Comparison of ENCODE assay signal across 23 cellular contexts in the genomic region with DNA sequence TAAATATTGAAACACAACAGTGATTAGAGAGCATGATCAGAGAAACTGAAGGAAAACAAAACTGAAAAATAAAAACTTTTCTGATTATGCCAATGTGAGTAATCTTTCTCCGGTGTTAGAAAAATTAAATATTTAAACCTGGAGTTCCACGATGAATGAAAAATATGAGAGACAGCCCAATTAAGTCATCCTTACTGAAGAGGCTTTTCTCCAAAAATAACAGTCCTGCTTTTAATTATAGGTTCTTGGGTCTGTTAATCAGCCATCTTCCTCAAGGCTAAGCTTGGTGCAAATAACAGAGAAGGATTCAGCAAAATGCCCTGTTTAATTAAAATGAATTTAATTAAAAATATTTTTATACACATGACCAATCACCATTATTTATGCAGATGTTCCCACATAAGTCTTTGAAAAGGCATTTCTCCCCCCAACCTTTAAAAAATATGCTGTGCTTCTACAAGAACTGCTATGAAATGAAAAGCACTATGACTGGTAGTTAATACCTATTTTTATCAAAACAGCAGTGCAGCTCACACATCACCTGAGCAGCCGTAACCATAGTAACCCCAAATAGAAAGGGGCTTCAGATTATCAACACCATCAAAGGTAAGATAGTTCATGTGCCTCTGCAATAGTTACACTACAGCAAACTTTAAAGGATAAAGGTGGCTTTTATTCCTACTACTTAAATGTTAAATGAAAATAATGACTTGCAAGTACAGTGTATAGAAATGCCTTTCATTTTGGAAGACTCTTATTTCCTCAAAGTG.
DNase-seq lines count a peak whose midpoint lies in the region; ATAC-seq, FAIRE-seq and TF ChIP-seq lines count a peak whose summit lies in the region.
"Had no signal": no experiment of that assay in that cellular context is flagged by ENCODE, and none has a peak within 500 bp of the region (broad histone marks: within the 10 kb centered on the region; RNA-seq: fewer than 3 reads in every experiment).

No MANE protein-coding gene starts in this region.

- no peak overlapping the region for H3K9ac ChIP-seq in GM12878 (ENCODE audit: control insufficient read depth, insufficient read depth, low read length)
- H3K9ac ChIP-seq: KMS-11 had no signal

- H3K4me2 ChIP-seq in GM12878 (ENCODE audit: control insufficient read depth, insufficient read depth) (no peak overlapping the region), hepatocyte (no peak overlapping the region)
- H3K4me2 ChIP-seq: KMS-11 had no signal

- WGBS in GM12878 (ENCODE audit: insufficient coverage, insufficient replicate concordance, low lambda C conversion rate, missing lambda C conversion rate) = 99% methylated on average over 3 of the region's 3 CpGs
- WGBS in hepatocyte (ENCODE audit: low lambda C conversion rate, missing lambda C conversion rate) = 89% methylated on average over 3 of the region's 3 CpGs

- H3K79me2 ChIP-seq in GM12878 (ENCODE audit: control insufficient read depth, insufficient read depth, low read length) (no peaks in the 10 kb centered on the region), hepatocyte (no peaks in the 10 kb centered on the region)

- H3K27me3 ChIP-seq in GM12878 (replicated peaks in 1 of 2; ENCODE audit: control insufficient read depth in 2 of 2, insufficient read depth in 2 of 2, low read length in 1 of 2) (no peaks in the 10 kb centered on the region), hepatocyte (peaks cover 4% of the 10 kb centered on the region)
- H3K27me3 ChIP-seq: BE2C had no signal

- intact Hi-C loops in GM12878 (cut with micrococcal nuclease; ENCODE audit: unreplicated experiment) = loop anchor here (5.0 kb wide), 1 partner anchor 135 kb away; no protein-coding TSS in a partner anchor
- intact Hi-C loops in head of caudate nucleus (cut with DNase I) = no loop called here
- intact Hi-C loops in sciatic nerve (cut with DNase I) = no loop called here

- H3K4me3 ChIP-seq in GM12878 = no peak overlapping the region
- no peak overlapping the region for H3K4me3 ChIP-seq in hepatocyte

- no TSS peak for BruUV-seq in GM12878 (replicated peaks; lab: Mats Ljungman, UMichigan)

- H3K9me2 ChIP-seq in hepatocyte (replicated peaks; ENCODE audit: insufficient read depth) = no peaks in the 10 kb centered on the region

- TF ChIP-seq EP300 in GM12878 (IDR thresholded peaks at IDR 0.05; ENCODE audit: borderline replicate concordance in 1 of 2, control insufficient read depth in 1 of 2, low read depth in 2 of 2, low read length in 2 of 2) = no peak

- ATAC-seq in GM12878 = no peak
- ATAC-seq in sciatic nerve = no peak
- ATAC-seq: HepG2, PC-3 had no signal

- no peak for TF ChIP-seq CTCF in GM12878 (IDR thresholded peaks at IDR 0.05 in 2 of 3, conservative IDR thresholded peaks at IDR 0.05 in 1 of 3; ENCODE audit: control insufficient read depth in 2 of 3, extremely low read depth in 1 of 3, insufficient read depth in 1 of 3, low read depth in 3 of 3, low read length in 3 of 3)
- TF ChIP-seq CTCF in hepatocyte (IDR thresholded peaks at IDR 0.05; ENCODE audit: poor library complexity) = no peak

- H4K20me1 ChIP-seq in GM12878 (ENCODE audit: control insufficient read depth, insufficient read depth) (no peaks in the 10 kb centered on the region), hepatocyte (ENCODE audit: insufficient read depth, poor library complexity, severe bottlenecking) (no peaks in the 10 kb centered on the region)

- RAD21 ChIA-PET in GM12878 (lab: Charles Lee; ENCODE audit: unreplicated experiment) = no interaction called here

- H3K27ac ChIP-seq in GM12878 (ENCODE audit: control insufficient read depth, insufficient read depth) = no peak overlapping the region
- no peak overlapping the region for H3K27ac ChIP-seq in hepatocyte
- H3K27ac ChIP-seq: KMS-11, RWPE1 had no signal

- TF ChIP-seq RAD21 in GM12878 (IDR thresholded peaks at IDR 0.05; ENCODE audit: insufficient read depth, low read depth, low read length) = no peak

- no peak overlapping the region for H2AFZ ChIP-seq in GM12878 (ENCODE audit: control insufficient read depth, low read depth, low read length)
- no peak overlapping the region for H2AFZ ChIP-seq in hepatocyte

- POLR2A ChIA-PET in GM12878 (lab: Charles Lee) = no interaction called here

- CTCF ChIA-PET in GM12878 (lab: Yijun Ruan, JAX) = interaction anchor here (3.3 kb wide), 1 partner anchor 28 kb away, joined by 27 read pairs; no protein-coding TSS in a partner anchor

- DNase-seq in NCI-H146 (lab: John Stamatoyannopoulos, UW) (peak; percentile 30), NCI-H146 treated with DMSO at 0.1 percent for 48 hours (lab: John Stamatoyannopoulos, UW; ENCODE audit: unreplicated experiment) (no peak), GM12878 (ENCODE audit: low read depth, low spot score) (no peak), head of caudate nucleus (peak in 24 of 42 donors; percentile 9 to 63 (median 34)), hepatocyte (ENCODE audit: low spot score) (no peak), pons (ENCODE audit: low spot score) (no peak), H4 (ENCODE audit: low spot score) (no peak), sciatic nerve (ENCODE audit: low spot score) (no peak)
- DNase-seq: 8988T; BE2C; CD4-positive, CD25-positive, alpha-beta regulatory T cell; COR-L47; DND-41; NCI-H1436 treated with DMSO at 0.1 percent for 48 hours; NCI-H2081 treated with DMSO at 0.1 percent for 48 hours; NCI-H510A; NCI-H774; PC-3; SIG-M5 had no signal

- no peak for TF ChIP-seq POLR2A in GM12878 (IDR thresholded peaks at IDR 0.05; ENCODE audit: low read depth, low read length)

- H3K9me3 ChIP-seq in GM12878 (replicated peaks; ENCODE audit: control insufficient read depth, insufficient read depth, low read length) (peaks cover under 1% of the 10 kb centered on the region; the same call in 1 of the 3 replicates), hepatocyte (ENCODE audit: low read depth) (no peaks in the 10 kb centered on the region)
- H3K9me3 ChIP-seq: BE2C had no signal

- no peak for FAIRE-seq in GM12878 (lab: Jason Lieb, UNC)
- FAIRE-seq: H54, HepG2 had no signal

- no peaks in the 10 kb centered on the region for H3K36me3 ChIP-seq in GM12878 (ENCODE audit: control insufficient read depth in 2 of 2, insufficient read depth in 2 of 2, low read length in 1 of 2)
- no peaks in the 10 kb centered on the region for H3K36me3 ChIP-seq in hepatocyte (replicated peaks; ENCODE audit: insufficient read depth, low read depth)
- H3K36me3 ChIP-seq: BE2C had no signal

- SMC1A ChIA-PET in GM12878 (lab: Charles Lee; ENCODE audit: uncharacterized antibody, unreplicated experiment) = interaction anchor here (2.3 kb wide), 1 partner anchor 552 kb away, joined by 10 read pairs; the partner anchor contains the start of gene CHST2

- H3K4me1 ChIP-seq in GM12878 (ENCODE audit: control insufficient read depth, insufficient read depth, low read length) (peaks cover 17% of the 10 kb centered on the region), hepatocyte (ENCODE audit: insufficient read depth) (no peaks in the 10 kb centered on the region)

- in situ Hi-C loops in GM12878 (cut with MboI) = loop anchor here (5.0 kb wide), 1 partner anchor 550 kb away; no protein-coding TSS in a partner anchor

TF ChIP-seq in GM12878, 131 proteins besides CTCF, POLR2A, EP300 and RAD21:
- TF ChIP-seq BMI1 (IDR thresholded peaks at IDR 0.05; ENCODE audit: borderline replicate concordance) (peak; percentile 67; the same call in 1 of the 2 replicates), ETV6 (conservative IDR thresholded peaks at IDR 0.05 in 1 of 2, IDR thresholded peaks at IDR 0.05 in 1 of 2; ENCODE audit: borderline replicate concordance in 1 of 2, low read depth in 1 of 2) (no peak), BRCA1 (IDR thresholded peaks at IDR 0.05; ENCODE audit: low read depth, low read length) (no peak), MYB (IDR thresholded peaks at IDR 0.05; ENCODE audit: borderline replicate concordance, low read depth, low read length) (no peak)

Comparison
In these comparisons a context has a peak if more than half of its experiments do, and no peak if none do; other contexts are left out.
1. DNase-seq: peak in NCI-H146 (single experiment) and head of caudate nucleus (24 of 42); none in NCI-H146 treated with DMSO at 0.1 percent for 48 hours (single experiment), GM12878 (single experiment), hepatocyte (single experiment), pons (single experiment), H4 (single experiment) and sciatic nerve (single experiment).